Comparison of ENCODE assay signal across 21 cellular contexts in the genomic region with DNA sequence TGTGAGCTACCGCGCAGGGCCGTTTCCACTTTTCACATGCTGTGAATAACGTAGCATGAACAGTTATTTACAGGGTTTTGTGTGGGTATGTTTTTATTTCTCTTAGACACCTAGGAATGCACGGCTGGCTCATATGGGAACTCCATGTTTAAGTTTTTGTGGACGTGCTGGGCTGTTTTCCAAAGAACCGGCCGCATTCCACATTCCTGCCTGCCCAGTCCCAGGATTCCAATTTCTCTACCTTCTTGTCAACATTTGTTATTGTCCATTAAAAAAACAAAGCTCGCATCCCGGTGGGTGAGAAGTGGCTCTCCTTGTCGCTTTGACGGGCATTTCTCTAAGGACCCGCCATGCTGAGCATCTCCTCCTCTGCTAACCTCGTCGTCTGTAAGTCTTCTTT. TPM values are rescaled to one million over a fixed set of nuclear protein-coding genes. Genes with fewer than 3 reads are reported as not detected.
DNase-seq lines count a peak whose midpoint lies in the region; ATAC-seq and TF ChIP-seq lines count a peak whose summit lies in the region.
"Had no signal": no experiment of that assay in that cellular context is flagged by ENCODE, and none has a peak within 500 bp of the region (broad histone marks: within the 10 kb centered on the region; RNA-seq: fewer than 3 reads in every experiment).

No MANE protein-coding gene starts in this region.

- no peaks in the 10 kb centered on the region for H3K4me1 ChIP-seq in Caco-2
- peaks cover 6% of the 10 kb centered on the region for H3K4me1 ChIP-seq in neural progenitor cell
- H3K4me1 ChIP-seq in body of pancreas = no peaks in the 10 kb centered on the region
- H3K4me1 ChIP-seq: BE2C had no signal

- H3K79me2 ChIP-seq in neural progenitor cell (ENCODE audit: low read depth) = no peaks in the 10 kb centered on the region

- H3K4me3 ChIP-seq in Caco-2 (ENCODE audit: low read depth, low read length) (no peak overlapping the region), neural progenitor cell (no peak overlapping the region), body of pancreas (no peak overlapping the region)
- H3K4me3 ChIP-seq: GM12878, GM23338 had no signal

- H3K9me3 ChIP-seq in Caco-2 (peaks cover 4% of the 10 kb centered on the region), neural progenitor cell (ENCODE audit: low read depth) (no peaks in the 10 kb centered on the region), body of pancreas (no peaks in the 10 kb centered on the region)
- H3K9me3 ChIP-seq: BE2C had no signal

- no peak overlapping the region for H3K27ac Mint-ChIP-seq in activated CD8-positive, alpha-beta memory T cell treated with anti-CD3 and anti-CD28 coated beads, Interleukin-2, amount 10 ng/mL, durations not matched to agents 7 days and 5 days
- H3K27ac Mint-ChIP-seq in Caco-2 (ENCODE audit: unreplicated experiment) (peak overlapping the region; percentile 51), neural progenitor cell (no peak overlapping the region)
- H3K27ac Mint-ChIP-seq in central memory CD8-positive, alpha-beta T cell (ENCODE audit: low read depth) = peak overlapping the region; percentile 55
- H3K27ac Mint-ChIP-seq: GM23338 had no signal

- ATAC-seq in activated CD8-positive, alpha-beta memory T cell treated with anti-CD3 and anti-CD28 coated beads, Interleukin-2, amount 10 ng/mL, durations not matched to agents 7 days and 5 days = no peak
- ATAC-seq in central memory CD8-positive, alpha-beta T cell (replicated peaks; ENCODE audit: extremely low read depth, poor library complexity, severe bottlenecking) = no peak
- ATAC-seq in HG03432 (IDR thresholded peaks at IDR 0.05; ENCODE audit: unreplicated experiment) (no peak), body of pancreas (no peak)
- ATAC-seq: GM23338 had no signal

- no peaks in the 10 kb centered on the region for H3K27me3 ChIP-seq in Caco-2 (replicated peaks; ENCODE audit: control insufficient read depth, insufficient read depth, low read length)
- no peaks in the 10 kb centered on the region for H3K27me3 ChIP-seq in neural progenitor cell
- no peaks in the 10 kb centered on the region for H3K27me3 ChIP-seq in body of pancreas
- H3K27me3 ChIP-seq: BE2C had no signal

- peaks cover 12% of the 10 kb centered on the region for H3F3A ChIP-seq in neural progenitor cell (ENCODE audit: low read depth)

- no peak for TF ChIP-seq POLR2A in body of pancreas (IDR thresholded peaks at IDR 0.05)

- H4K20me1 ChIP-seq in neural progenitor cell (ENCODE audit: low read depth) = no peaks in the 10 kb centered on the region

- no peak overlapping the region for H3K4me3 Mint-ChIP-seq in activated CD8-positive, alpha-beta memory T cell treated with anti-CD3 and anti-CD28 coated beads, Interleukin-2, amount 10 ng/mL, durations not matched to agents 7 days and 5 days
- H3K4me3 Mint-ChIP-seq in Caco-2 (ENCODE audit: unreplicated experiment) (no peak overlapping the region), neural progenitor cell (no peak overlapping the region)
- no peak overlapping the region for H3K4me3 Mint-ChIP-seq in central memory CD8-positive, alpha-beta T cell
- H3K4me3 Mint-ChIP-seq: GM23338 had no signal

- peaks cover 40% of the 10 kb centered on the region for H3K36me3 Mint-ChIP-seq in activated CD8-positive, alpha-beta memory T cell treated with anti-CD3 and anti-CD28 coated beads, Interleukin-2, amount 10 ng/mL, durations not matched to agents 7 days and 5 days
- H3K36me3 Mint-ChIP-seq in Caco-2 (ENCODE audit: insufficient read depth, unreplicated experiment) (peaks cover 17% of the 10 kb centered on the region), neural progenitor cell (peaks cover 3% of the 10 kb centered on the region)
- H3K36me3 Mint-ChIP-seq in central memory CD8-positive, alpha-beta T cell (ENCODE audit: insufficient read depth) = no peaks in the 10 kb centered on the region
- H3K36me3 Mint-ChIP-seq: CD4-positive, CD25-positive, alpha-beta regulatory T cell had no signal

- intact Hi-C loops in Caco-2 (cut with micrococcal nuclease; ENCODE audit: unreplicated experiment) (no loop called here), body of pancreas (cut with DNase I) (no loop called here)

- H3K27ac ChIP-seq in neural progenitor cell = no peak overlapping the region
- no peak overlapping the region for H3K27ac ChIP-seq in body of pancreas

- no peak overlapping the region for H3K4me2 ChIP-seq in neural progenitor cell
- H3K4me2 ChIP-seq: GM23338 had no signal

- WGBS in body of pancreas, 2 donors = 81% methylated on average over 15 of the region's 15 CpGs

- H3K4me1 Mint-ChIP-seq in activated CD8-positive, alpha-beta memory T cell treated with anti-CD3 and anti-CD28 coated beads, Interleukin-2, amount 10 ng/mL, durations not matched to agents 7 days and 5 days = peaks cover 3% of the 10 kb centered on the region
- H3K4me1 Mint-ChIP-seq in Caco-2 (ENCODE audit: low read depth, unreplicated experiment) (no peaks in the 10 kb centered on the region), neural progenitor cell (no peaks in the 10 kb centered on the region)
- no peaks in the 10 kb centered on the region for H3K4me1 Mint-ChIP-seq in central memory CD8-positive, alpha-beta T cell
- H3K4me1 Mint-ChIP-seq: GM23338 had no signal

- BruUV-seq in Caco-2 (replicated peaks; lab: Mats Ljungman, UMichigan) = no TSS peak

- H3K36me3 ChIP-seq in Caco-2 (ENCODE audit: control insufficient read depth, insufficient read depth, low read length) (no peaks in the 10 kb centered on the region), neural progenitor cell (no peaks in the 10 kb centered on the region), body of pancreas (replicated peaks in 1 of 2; ENCODE audit: insufficient read depth in 1 of 2, low read depth in 2 of 2) (no peaks in the 10 kb centered on the region)
- H3K36me3 ChIP-seq: BE2C had no signal

- POLR2A ChIA-PET in Caco-2 (lab: Charles Lee) = no interaction called here

- DNase-seq in activated CD8-positive, alpha-beta memory T cell treated with anti-CD3 and anti-CD28 coated beads for 24 hours = peak; percentile 43
- no peak for DNase-seq in activated CD8-positive, alpha-beta memory T cell treated with anti-CD3 and anti-CD28 coated beads, Interleukin-2, amount 10 ng/mL, durations not matched to agents 7 days and 5 days
- no peak for DNase-seq in Caco-2
- no peak for DNase-seq in central memory CD8-positive, alpha-beta T cell (ENCODE audit: low spot score in 2 of 2)
- peak; percentile 0 for DNase-seq in neural progenitor cell (ENCODE audit: low spot score)
- no peak for DNase-seq in GM03348 (ENCODE audit: low spot score)
- no peak for DNase-seq in body of pancreas
- DNase-seq: BE2C; Calu3; CD4-positive, CD25-positive, alpha-beta regulatory T cell; GF-D8; HCEC 1CT; Kasumi-1; NCI-H1092 treated with DMSO at 0.1 percent for 48 hours; NCI-H2081; NK-92 treated with Interleukin-12 subunit alpha and Interleukin-12 subunit beta, amount 100 ng/mL, for 24 hours; SHP77 had no signal

- no peak for TF ChIP-seq CTCF in Caco-2 (IDR thresholded peaks at IDR 0.05; ENCODE audit: insufficient read depth in 1 of 2, low read depth in 1 of 2, low read length in 1 of 2, severe bottlenecking in 1 of 2, unreplicated experiment in 1 of 2)
- no peak for TF ChIP-seq CTCF in neural progenitor cell (IDR thresholded peaks at IDR 0.05)
- no peak for TF ChIP-seq CTCF in body of pancreas (IDR thresholded peaks at IDR 0.05)

- no peak overlapping the region for H2AFZ ChIP-seq in neural progenitor cell (replicated peaks)
- H2AFZ ChIP-seq: GM23338 had no signal

- H3K9ac ChIP-seq in neural progenitor cell = no peak overlapping the region

- peaks cover 3% of the 10 kb centered on the region for H3K27me3 Mint-ChIP-seq in activated CD8-positive, alpha-beta memory T cell treated with anti-CD3 and anti-CD28 coated beads, Interleukin-2, amount 10 ng/mL, durations not matched to agents 7 days and 5 days
- H3K27me3 Mint-ChIP-seq in Caco-2 (ENCODE audit: insufficient read depth, unreplicated experiment) (peaks cover 4% of the 10 kb centered on the region), neural progenitor cell (ENCODE audit: insufficient read depth, low read depth) (peaks cover 7% of the 10 kb centered on the region)
- H3K27me3 Mint-ChIP-seq in central memory CD8-positive, alpha-beta T cell = no peaks in the 10 kb centered on the region
- H3K27me3 Mint-ChIP-seq: CD4-positive, CD25-positive, alpha-beta regulatory T cell; IgD-negative memory B cell had no signal

- peaks cover 9% of the 10 kb centered on the region for H3K9me3 Mint-ChIP-seq in activated CD8-positive, alpha-beta memory T cell treated with anti-CD3 and anti-CD28 coated beads, Interleukin-2, amount 10 ng/mL, durations not matched to agents 7 days and 5 days (ENCODE audit: low read depth)
- H3K9me3 Mint-ChIP-seq in Caco-2 (ENCODE audit: unreplicated experiment) (peaks cover 13% of the 10 kb centered on the region), neural progenitor cell (peaks cover 17% of the 10 kb centered on the region)
- H3K9me3 Mint-ChIP-seq in central memory CD8-positive, alpha-beta T cell = no peaks in the 10 kb centered on the region

- CTCF ChIA-PET in activated CD8-positive, alpha-beta memory T cell treated with anti-CD3 and anti-CD28 coated beads, Interleukin-2, amount 10 ng/mL, durations not matched to agents 7 days and 5 days (lab: Charles Lee) = no interaction called here
- CTCF ChIA-PET in Caco-2 (lab: Charles Lee) = no interaction called here

RNA-seq across cellular contexts. Expression of gene LRRC3, which starts 47.1 kb away (rescaled TPM):
- 1 to 10 TPM; 2.3 to 3.9 TPM for total RNA-seq in activated CD8-positive, alpha-beta memory T cell treated with anti-CD3 and anti-CD28 coated beads, Interleukin-2, amount 10 ng/mL, durations not matched to agents 7 days and 5 days
- total RNA-seq in Caco-2 (2022) (4.5 and 4.7 TPM in 2 replicates), neural progenitor cell (ENCODE audit: low replicate concordance) (2.5 and 4.9 TPM in 2 replicates), body of pancreas (1 to 10 TPM in 1 of 2 donors, under 1 TPM in 1; 0.33 to 1.0 TPM)

RNA-seq across cellular contexts. Expression of gene TRPM2, which starts 54.8 kb away (rescaled TPM):
- total RNA-seq in activated CD8-positive, alpha-beta memory T cell treated with anti-CD3 and anti-CD28 coated beads, Interleukin-2, amount 10 ng/mL, durations not matched to agents 7 days and 5 days = 10 to 100 TPM; 21.2 to 32.7 TPM
- total RNA-seq in Caco-2 (2022) (0.07 and 0.20 TPM in 2 replicates), neural progenitor cell (ENCODE audit: low replicate concordance) (0.28 TPM in 1 of 2 replicates, not detected in the other), body of pancreas (1 to 10 TPM; 2.1 to 2.3 TPM)
- total RNA-seq: Calu3 had no signal

Comparison
In these comparisons a context has a peak if more than half of its experiments do, and no peak if none do; other contexts are left out.
1. DNase-seq: peak in activated CD8-positive, alpha-beta memory T cell treated with anti-CD3 and anti-CD28 coated beads for 24 hours (single experiment) and neural progenitor cell (single experiment); none in activated CD8-positive, alpha-beta memory T cell treated with anti-CD3 and anti-CD28 coated beads, Interleukin-2, amount 10 ng/mL, durations not matched to agents 7 days and 5 days (single experiment), Caco-2 (0 of 2), central memory CD8-positive, alpha-beta T cell (0 of 2), GM03348 (single experiment) and body of pancreas (0 of 4).
2. H3K27ac Mint-ChIP-seq: peak in Caco-2 (single experiment) and central memory CD8-positive, alpha-beta T cell (single experiment); none in activated CD8-positive, alpha-beta memory T cell treated with anti-CD3 and anti-CD28 coated beads, Interleukin-2, amount 10 ng/mL, durations not matched to agents 7 days and 5 days (single experiment) and neural progenitor cell (single experiment).
3. RNA of gene TRPM2, which starts 54.8 kb away (total RNA-seq): 21.2 to 32.7 TPM in activated CD8-positive, alpha-beta memory T cell treated with anti-CD3 and anti-CD28 coated beads, Interleukin-2, amount 10 ng/mL, durations not matched to agents 7 days and 5 days; 2.1 to 2.3 TPM in body of pancreas, 0.07 to 0.20 TPM in Caco-2 and 0.28 TPM in neural progenitor cell; every median in the first group is over 4 times any median in the second.